Comparison of ENCODE assay signal across 1 cellular context in genomic region chr5:105754056-105754455, GRCh38.
TF ChIP-seq lines count a peak whose summit lies in the region.

No MANE protein-coding gene starts in this region.

TF ChIP-seq in GM23338, 12 proteins besides CTCF, POLR2A, EP300 and RAD21:
- TF ChIP-seq, protein P1, sequence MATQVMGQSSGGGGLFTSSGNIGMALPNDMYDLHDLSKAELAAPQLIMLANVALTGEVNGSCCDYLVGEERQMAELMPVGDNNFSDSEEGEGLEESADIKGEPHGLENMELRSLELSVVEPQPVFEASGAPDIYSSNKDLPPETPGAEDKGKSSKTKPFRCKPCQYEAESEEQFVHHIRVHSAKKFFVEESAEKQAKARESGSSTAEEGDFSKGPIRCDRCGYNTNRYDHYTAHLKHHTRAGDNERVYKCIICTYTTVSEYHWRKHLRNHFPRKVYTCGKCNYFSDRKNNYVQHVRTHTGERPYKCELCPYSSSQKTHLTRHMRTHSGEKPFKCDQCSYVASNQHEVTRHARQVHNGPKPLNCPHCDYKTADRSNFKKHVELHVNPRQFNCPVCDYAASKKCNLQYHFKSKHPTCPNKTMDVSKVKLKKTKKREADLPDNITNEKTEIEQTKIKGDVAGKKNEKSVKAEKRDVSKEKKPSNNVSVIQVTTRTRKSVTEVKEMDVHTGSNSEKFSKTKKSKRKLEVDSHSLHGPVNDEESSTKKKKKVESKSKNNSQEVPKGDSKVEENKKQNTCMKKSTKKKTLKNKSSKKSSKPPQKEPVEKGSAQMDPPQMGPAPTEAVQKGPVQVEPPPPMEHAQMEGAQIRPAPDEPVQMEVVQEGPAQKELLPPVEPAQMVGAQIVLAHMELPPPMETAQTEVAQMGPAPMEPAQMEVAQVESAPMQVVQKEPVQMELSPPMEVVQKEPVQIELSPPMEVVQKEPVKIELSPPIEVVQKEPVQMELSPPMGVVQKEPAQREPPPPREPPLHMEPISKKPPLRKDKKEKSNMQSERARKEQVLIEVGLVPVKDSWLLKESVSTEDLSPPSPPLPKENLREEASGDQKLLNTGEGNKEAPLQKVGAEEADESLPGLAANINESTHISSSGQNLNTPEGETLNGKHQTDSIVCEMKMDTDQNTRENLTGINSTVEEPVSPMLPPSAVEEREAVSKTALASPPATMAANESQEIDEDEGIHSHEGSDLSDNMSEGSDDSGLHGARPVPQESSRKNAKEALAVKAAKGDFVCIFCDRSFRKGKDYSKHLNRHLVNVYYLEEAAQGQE (IDR thresholded peaks at IDR 0.05; ENCODE audit: unreplicated experiment) = no peak
- TF ChIP-seq ZNF114 (CRISPR knock-in tag; IDR thresholded peaks at IDR 0.05) (no peak), JUNB (IDR thresholded peaks at IDR 0.05; ENCODE audit: unreplicated experiment) (no peak), EZH2phosphoT487 (IDR thresholded peaks at IDR 0.05; ENCODE audit: unreplicated experiment) (no peak), ZNF331 (CRISPR knock-in tag; IDR thresholded peaks at IDR 0.05; ENCODE audit: low read depth) (no peak), NANOG (IDR thresholded peaks at IDR 0.05; ENCODE audit: borderline replicate concordance) (no peak)
TF ChIP-seq in GM23338: peak in this region for 0.
